Comparison of ENCODE assay signal across 2 cellular contexts in genomic region chr6:17478223-17478907, GRCh38.
TF ChIP-seq lines count a peak whose summit lies in the region.

No MANE protein-coding gene starts in this region.

TF ChIP-seq in liver, 16 proteins besides CTCF, POLR2A, EP300 and RAD21 (continued from another document):
- TF ChIP-seq, protein P1, sequence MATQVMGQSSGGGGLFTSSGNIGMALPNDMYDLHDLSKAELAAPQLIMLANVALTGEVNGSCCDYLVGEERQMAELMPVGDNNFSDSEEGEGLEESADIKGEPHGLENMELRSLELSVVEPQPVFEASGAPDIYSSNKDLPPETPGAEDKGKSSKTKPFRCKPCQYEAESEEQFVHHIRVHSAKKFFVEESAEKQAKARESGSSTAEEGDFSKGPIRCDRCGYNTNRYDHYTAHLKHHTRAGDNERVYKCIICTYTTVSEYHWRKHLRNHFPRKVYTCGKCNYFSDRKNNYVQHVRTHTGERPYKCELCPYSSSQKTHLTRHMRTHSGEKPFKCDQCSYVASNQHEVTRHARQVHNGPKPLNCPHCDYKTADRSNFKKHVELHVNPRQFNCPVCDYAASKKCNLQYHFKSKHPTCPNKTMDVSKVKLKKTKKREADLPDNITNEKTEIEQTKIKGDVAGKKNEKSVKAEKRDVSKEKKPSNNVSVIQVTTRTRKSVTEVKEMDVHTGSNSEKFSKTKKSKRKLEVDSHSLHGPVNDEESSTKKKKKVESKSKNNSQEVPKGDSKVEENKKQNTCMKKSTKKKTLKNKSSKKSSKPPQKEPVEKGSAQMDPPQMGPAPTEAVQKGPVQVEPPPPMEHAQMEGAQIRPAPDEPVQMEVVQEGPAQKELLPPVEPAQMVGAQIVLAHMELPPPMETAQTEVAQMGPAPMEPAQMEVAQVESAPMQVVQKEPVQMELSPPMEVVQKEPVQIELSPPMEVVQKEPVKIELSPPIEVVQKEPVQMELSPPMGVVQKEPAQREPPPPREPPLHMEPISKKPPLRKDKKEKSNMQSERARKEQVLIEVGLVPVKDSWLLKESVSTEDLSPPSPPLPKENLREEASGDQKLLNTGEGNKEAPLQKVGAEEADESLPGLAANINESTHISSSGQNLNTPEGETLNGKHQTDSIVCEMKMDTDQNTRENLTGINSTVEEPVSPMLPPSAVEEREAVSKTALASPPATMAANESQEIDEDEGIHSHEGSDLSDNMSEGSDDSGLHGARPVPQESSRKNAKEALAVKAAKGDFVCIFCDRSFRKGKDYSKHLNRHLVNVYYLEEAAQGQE (IDR thresholded peaks at IDR 0.05): no peak
- no peak for TF ChIP-seq YY1 (IDR thresholded peaks at IDR 0.05)
- TF ChIP-seq SP1 (IDR thresholded peaks at IDR 0.05): peak; percentile 42
- no peak for TF ChIP-seq HNF4G (IDR thresholded peaks at IDR 0.05)
- peak; percentile 59 for TF ChIP-seq NR2F2 (IDR thresholded peaks at IDR 0.05)
- no peak for TF ChIP-seq TAF1 (conservative IDR thresholded peaks at IDR 0.05)

TF ChIP-seq in HepG2, 621 proteins besides CTCF, POLR2A, EP300 and RAD21 (continued from another document):
- no peak for TF ChIP-seq ZNF598 (CRISPR knock-in tag; IDR thresholded peaks at IDR 0.05; ENCODE audit: borderline replicate concordance)
- TF ChIP-seq HOMEZ (CRISPR knock-in tag; IDR thresholded peaks at IDR 0.05; ENCODE audit: low read depth): no peak
- TF ChIP-seq SOX6 (IDR thresholded peaks at IDR 0.05): no peak
- TF ChIP-seq SOX6 (CRISPR knock-in tag; IDR thresholded peaks at IDR 0.05): no peak
